Comparison of ENCODE assay signal across 1 cellular context in genomic region chrX:128928636-128929035, GRCh38.
TF ChIP-seq lines count a peak whose summit lies in the region.

No MANE protein-coding gene starts in this region.

TF ChIP-seq in HepG2, 621 proteins besides CTCF, POLR2A, EP300 and RAD21 (continued from another document):
- TF ChIP-seq TFDP2 (CRISPR knock-in tag; IDR thresholded peaks at IDR 0.05) (no peak), HNF1B (CRISPR knock-in tag; IDR thresholded peaks at IDR 0.05) (no peak)
